Comparison of ENCODE assay signal across 8 cellular contexts in the genomic region with DNA sequence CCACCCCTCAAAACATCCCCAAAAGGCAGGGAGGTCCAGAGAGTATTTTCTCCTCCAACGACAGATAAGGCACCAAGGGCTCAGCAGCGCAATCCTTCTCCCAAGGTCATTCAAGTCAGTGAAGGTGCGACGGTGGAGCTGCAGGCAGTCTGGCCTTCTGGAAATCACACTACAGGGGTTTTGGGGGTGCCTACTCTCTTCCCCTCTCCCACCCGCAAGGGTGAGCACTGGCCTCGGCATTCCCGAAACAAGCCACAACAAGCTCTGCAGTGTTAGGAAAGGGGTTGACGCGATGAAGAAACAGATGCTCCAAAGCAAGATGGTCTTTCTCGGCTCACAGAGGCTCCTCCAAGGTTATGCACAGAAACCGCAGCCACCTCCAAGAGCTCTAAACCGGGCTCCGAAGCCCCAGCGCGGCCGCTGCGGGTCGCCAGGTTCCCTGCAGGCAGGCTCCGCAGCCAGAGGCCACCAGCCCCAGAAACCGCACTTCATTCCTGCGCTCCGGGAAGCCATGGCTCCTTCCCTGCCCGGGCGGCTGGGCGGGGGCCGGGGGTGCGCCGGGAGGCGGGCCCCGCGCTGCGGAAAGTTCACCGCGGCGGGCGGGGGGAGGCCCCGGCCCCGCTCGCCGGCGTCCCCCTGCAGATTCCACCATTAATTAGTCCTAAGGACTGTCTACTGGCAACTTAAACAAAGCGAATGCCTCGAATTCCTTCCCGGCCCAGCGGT. TPM values are rescaled to one million over a fixed set of nuclear protein-coding genes. Genes with fewer than 3 reads are reported as not detected.
DNase-seq lines count a peak whose midpoint lies in the region; ATAC-seq and TF ChIP-seq lines count a peak whose summit lies in the region.

No MANE protein-coding gene starts in this region.

- H3K27me3 ChIP-seq in HUES64 (ENCODE audit: insufficient read depth, low read length) (no peaks in the 10 kb centered on the region), layer of hippocampus (ENCODE audit: control insufficient read depth, insufficient read depth, low read length) (no peaks in the 10 kb centered on the region)

- peak overlapping the region; percentile 75 for H3K4me3 ChIP-seq in HUES64 (ENCODE audit: low read length)

- POLR2A ChIA-PET in activated B cell treated with CpG ODN at 0.5 μM for 24 hours (lab: Charles Lee) = interaction anchor here (1.2 to 3.7 kb wide), 3 partner anchors 10 to 147 kb away, joined by 5 to 25 read pairs (median 5); no protein-coding TSS in a partner anchor

- TF ChIP-seq CTCF in activated B cell treated with CpG ODN at 0.5 μM for 24 hours (IDR thresholded peaks at IDR 0.05) (no peak), chondrocyte (IDR thresholded peaks at IDR 0.05) (no peak)

- H3K4me3 Mint-ChIP-seq in activated B cell treated with CpG ODN at 0.5 μM for 24 hours (peak overlapping the region; percentile 95), chondrocyte (ENCODE audit: unreplicated experiment) (peak overlapping the region; percentile 99)

- H3K4me1 ChIP-seq in HUES64 (ENCODE audit: insufficient read depth, low read length) = peaks cover 11% of the 10 kb centered on the region; the same call in 1 of the 2 replicates

- DNase-seq in ELR (ENCODE audit: low read depth) (peak; percentile 64), activated B cell treated with CpG ODN at 0.5 μM for 24 hours (peak; percentile 23), chondrocyte (ENCODE audit: low spot score) (no peak)
- peak; percentile 27 for DNase-seq in stimulated activated CD4-positive, alpha-beta T cell treated with anti-CD3 and anti-CD28 coated beads, Interleukin-4, amount 100 ng/mL, for 24 hours

- H3K27ac ChIP-seq in HUES64 (ENCODE audit: low read depth, low read length) = peak overlapping the region; percentile 92; the same call in 1 of the 2 replicates
- peak overlapping the region; percentile 62 for H3K27ac ChIP-seq in layer of hippocampus (ENCODE audit: low read depth, low read length)

- no peaks in the 10 kb centered on the region for H3K36me3 ChIP-seq in HUES64 (ENCODE audit: insufficient read depth, low read length)

- H3K4me1 Mint-ChIP-seq in activated B cell treated with CpG ODN at 0.5 μM for 24 hours (peaks cover 23% of the 10 kb centered on the region), chondrocyte (ENCODE audit: low read depth) (peaks cover 62% of the 10 kb centered on the region)

- H3K9me3 ChIP-seq in HUES64 (ENCODE audit: insufficient read depth, low read depth, low read length) = no peaks in the 10 kb centered on the region

- intact Hi-C loops in activated B cell treated with CpG ODN at 0.5 μM for 24 hours (cut with micrococcal nuclease) = loop anchor here (1.0 to 5.0 kb wide), 5 partner anchors 10 to 1385 kb away; a partner anchor contains a TSS

- H3K36me3 Mint-ChIP-seq in activated B cell treated with CpG ODN at 0.5 μM for 24 hours (ENCODE audit: low read depth) = peaks cover 2% of the 10 kb centered on the region
- no peaks in the 10 kb centered on the region for H3K36me3 Mint-ChIP-seq in chondrocyte (ENCODE audit: low read depth)

- peak overlapping the region; percentile 91 for H3K9ac ChIP-seq in HUES64 (ENCODE audit: low read depth, low read length)

- H3K27me3 Mint-ChIP-seq in activated B cell treated with CpG ODN at 0.5 μM for 24 hours (no peaks in the 10 kb centered on the region), chondrocyte (ENCODE audit: low read depth) (no peaks in the 10 kb centered on the region)

- WGBS in HUES64 = under 1% methylated on average over 44 of the region's 45 CpGs

- CTCF ChIA-PET in activated B cell treated with CpG ODN at 0.5 μM for 24 hours (lab: Charles Lee) = interaction anchor here (0.8 to 1.5 kb wide), 4 partner anchors 16 to 68 kb away, joined by 3 to 6 read pairs (median 4); no protein-coding TSS in a partner anchor

- no peak for ATAC-seq in activated B cell treated with CpG ODN at 0.5 μM for 24 hours (ENCODE audit: low read depth)
- no peak for ATAC-seq in GM19397 (IDR thresholded peaks at IDR 0.05; ENCODE audit: unreplicated experiment)
- ATAC-seq in HG03135 (IDR thresholded peaks at IDR 0.05; ENCODE audit: unreplicated experiment) = no peak

- H3K27ac Mint-ChIP-seq in activated B cell treated with CpG ODN at 0.5 μM for 24 hours = no peak overlapping the region
- peak overlapping the region; percentile 98 for H3K27ac Mint-ChIP-seq in chondrocyte (ENCODE audit: unreplicated experiment)

- H3K9me3 Mint-ChIP-seq in activated B cell treated with CpG ODN at 0.5 μM for 24 hours (no peaks in the 10 kb centered on the region), chondrocyte (ENCODE audit: low read depth) (no peaks in the 10 kb centered on the region)

RNA-seq across cellular contexts. Expression of a gene that starts 1.1 kb away (rescaled TPM):
- polyA plus RNA-seq in HUES64 (2013, experiment 1 of 2) = 26.3 TPM
- 25.9 TPM for polyA plus RNA-seq in HUES64 (2013, experiment 2 of 2)
- total RNA-seq in activated B cell treated with CpG ODN at 0.5 μM for 24 hours (10.8 and 13.0 TPM in 2 replicates), chondrocyte (55.5 to 67.7 TPM (median 58.0 TPM) in 3 replicates)

RNA-seq across cellular contexts. Expression of a gene that starts 49.8 kb away (rescaled TPM):
- 2.7 TPM for polyA plus RNA-seq in HUES64 (2013, experiment 1 of 2)
- polyA plus RNA-seq in HUES64 (2013, experiment 2 of 2) = 2.5 TPM
- total RNA-seq in activated B cell treated with CpG ODN at 0.5 μM for 24 hours = not detected in 2 replicates
- total RNA-seq in chondrocyte = 2.1 to 3.7 TPM (median 2.3 TPM) in 3 replicates
